ENCODE assay signal across 13 cellular contexts in genomic region chr2:226862623-226863022, GRCh38. TPM values are rescaled to one million over a fixed set of nuclear protein-coding genes. Genes with fewer than 3 reads are reported as not detected.
A peak's percentile ranks its signal among the peaks of the same experiment; 100 is the strongest.
DNase-seq lines count a peak whose midpoint lies in the region; ATAC-seq and TF ChIP-seq lines count a peak whose summit lies in the region.
"Had no signal": no experiment of that assay in that cellular context is flagged by ENCODE, and none has a peak within 500 bp of the region (broad histone marks: within the 10 kb centered on the region; RNA-seq: fewer than 3 reads in every experiment).

No MANE protein-coding gene starts in this region.

- H3K27ac Mint-ChIP-seq in immature natural killer cell = peak overlapping the region in 3 of 6 donors; percentile 13 to 50 (median 35)

- no peaks in the 10 kb centered on the region for H3K9me3 Mint-ChIP-seq in immature natural killer cell

- no peak for TF ChIP-seq CTCF in foreskin keratinocyte (conservative IDR thresholded peaks at IDR 0.05)

- no peak overlapping the region for H3K27ac ChIP-seq in foreskin keratinocyte
- H3K27ac ChIP-seq: tibial artery had no signal

- H3K4me1 Mint-ChIP-seq in immature natural killer cell = peaks cover 24 to 26% of the 10 kb centered on the region in 2 donors

- H3K27me3 Mint-ChIP-seq in immature natural killer cell (ENCODE audit: low read depth in 3 of 3) = no peaks in the 10 kb centered on the region

- no peaks in the 10 kb centered on the region for H3K27me3 ChIP-seq in foreskin keratinocyte
- H3K27me3 ChIP-seq: tibial artery had no signal

- H3K36me3 Mint-ChIP-seq in immature natural killer cell = peaks cover 13 to 22% (median 21%) of the 10 kb centered on the region in 3 donors

- DNase-seq in foreskin keratinocyte = peak in 1 of 2 donors; percentile 4
- DNase-seq in NCI-H2196 treated with DMSO at 0.1 percent for 48 hours (lab: John Stamatoyannopoulos, UW; ENCODE audit: unreplicated experiment) = no peak
- no peak for DNase-seq in immature natural killer cell
- no peak for DNase-seq in NCI-H1048 (lab: John Stamatoyannopoulos, UW)
- DNase-seq in iPS-NIHi11 (ENCODE audit: low spot score) = no peak
- DNase-seq: activated CD8-positive, alpha-beta memory T cell treated with anti-CD3 and anti-CD28 coated beads for 24 hours; DMS153; NCI-H345; nucleus accumbens; tibial artery had no signal

- H3K4me3 Mint-ChIP-seq in immature natural killer cell = no peak overlapping the region

- peak; percentile 64 for ATAC-seq in GM18873 (IDR thresholded peaks at IDR 0.05; ENCODE audit: low FRiP score, unreplicated experiment)
- peak; percentile 75 for ATAC-seq in GM21529 (IDR thresholded peaks at IDR 0.05; ENCODE audit: unreplicated experiment)
- ATAC-seq in HG03108 (IDR thresholded peaks at IDR 0.05; ENCODE audit: unreplicated experiment) = peak; percentile 48
- ATAC-seq in foreskin keratinocyte = peak; percentile 19

- peaks cover 5% of the 10 kb centered on the region for H3K4me1 ChIP-seq in foreskin keratinocyte
- H3K4me1 ChIP-seq: tibial artery had no signal

RNA-seq across cellular contexts. Expression of gene RHBDD1, which starts 26.8 kb away (rescaled TPM):
- 23.4 and 32.8 TPM in 2 replicates for total RNA-seq in foreskin keratinocyte
- polyA plus RNA-seq in foreskin keratinocyte (6.3 and 6.6 TPM in 2 replicates), immature natural killer cell (10 to 100 TPM; 10.3 to 19.0 (median 11.2) TPM)

Comparison
In these comparisons a context has a peak if more than half of its experiments do, and no peak if none do; other contexts are left out.
1. ATAC-seq: peak in every context shown above with its lines; median percentile 75 in GM21529; 64 in GM18873; 48 in HG03108; 19 in foreskin keratinocyte.